Comparison of ENCODE assay signal across 8 cellular contexts in genomic region chr14:21557084-21557901, GRCh38. TPM values are rescaled to one million over a fixed set of nuclear protein-coding genes. Genes with fewer than 3 reads are reported as not detected.
DNase-seq lines count a peak whose midpoint lies in the region; ATAC-seq, FAIRE-seq and TF ChIP-seq lines count a peak whose summit lies in the region.

No MANE protein-coding gene starts in this region.

- FAIRE-seq in islet of Langerhans (lab: Jason Lieb, UNC), result peak; percentile 95

- CTCF ChIA-PET in WTC11 (lab: Charles Lee), result interaction anchor here (0.6 to 4.4 kb wide), 15 partner anchors 10 to 1637 kb away, joined by 3 to 60 read pairs (median 5); partner anchors contain the start of genes CHD8, METTL3, RAB2B and SALL2

- in situ Hi-C loops in HAP-1 (cut with MboI; ENCODE audit: low sequenced_read_pairs), result no loop called here

- ATAC-seq in WTC11, result peak; percentile 89
- ATAC-seq in HG02973 (IDR thresholded peaks at IDR 0.05; ENCODE audit: unreplicated experiment), result no peak

- no peaks in the 10 kb centered on the region for H3K27me3 ChIP-seq in HAP-1 (ENCODE audit: low read depth)

- no peaks in the 10 kb centered on the region for H3K27me3 Mint-ChIP-seq in WTC11 (ENCODE audit: low read depth)

- H3K4me3 Mint-ChIP-seq in WTC11, result peak overlapping the region; percentile 51

- no peaks in the 10 kb centered on the region; the same call in 1 of the 2 replicates for H3K9me3 ChIP-seq in HAP-1

- peak; percentile 74 for TF ChIP-seq CTCF in WTC11 (IDR thresholded peaks at IDR 0.05)

- H3K36me3 Mint-ChIP-seq in WTC11, result no peaks in the 10 kb centered on the region

- H3K9me3 Mint-ChIP-seq in WTC11, result no peaks in the 10 kb centered on the region

- DNase-seq in AG20443 (ENCODE audit: low spot score), result peak; percentile 79
- peak; percentile 90 to 96 for DNase-seq in HAP-1 (ENCODE audit: low spot score in 2 of 2)
- DNase-seq in NCI-H2196 (lab: John Stamatoyannopoulos, UW; ENCODE audit: unreplicated experiment), result peak; percentile 94
- DNase-seq in WTC11 (ENCODE audit: low spot score), result peak; percentile 86
- DNase-seq in central memory CD4-positive, alpha-beta T cell, result peak; percentile 69
- peak; percentile 88 for DNase-seq in smooth muscle cell of the brain vasculature (ENCODE audit: low read depth, low spot score)

- H3K4me1 Mint-ChIP-seq in WTC11, result peaks cover 47% of the 10 kb centered on the region

- POLR2A ChIA-PET in WTC11 (lab: Charles Lee), result interaction anchor here (0.6 to 4.4 kb wide), 7 partner anchors 16 to 58 kb away, joined by 3 to 56 read pairs (median 5); partner anchors contain the start of genes METTL3 and SALL2

- H3K4me3 ChIP-seq in HAP-1, result no peak overlapping the region; the same call in 1 of the 2 replicates

- H3K27ac Mint-ChIP-seq in WTC11, result peak overlapping the region; percentile 99

- peaks cover 18% of the 10 kb centered on the region for H3K4me1 ChIP-seq in HAP-1

- H3K36me3 ChIP-seq in HAP-1 (replicated peaks), result no peaks in the 10 kb centered on the region

TF ChIP-seq in WTC11, 78 proteins besides CTCF, POLR2A, EP300 and RAD21:
- TF ChIP-seq GTF2I (CRISPR knock-in tag; conservative IDR thresholded peaks at IDR 0.05) (no peak), ZSCAN18 (CRISPR knock-in tag; IDR thresholded peaks at IDR 0.05) (no peak), AFF4 (CRISPR knock-in tag; IDR thresholded peaks at IDR 0.05; ENCODE audit: borderline replicate concordance) (0 out of 2 replicates have a peak, but pooled peaks have one; percentile 29), TEAD1 (CRISPR knock-in tag; IDR thresholded peaks at IDR 0.05) (peak; percentile 79; the same call in 1 of the 2 replicates), ZNF281 (CRISPR knock-in tag; IDR thresholded peaks at IDR 0.05) (peak; percentile 78; the same call in 1 of the 2 replicates), SP1 (CRISPR knock-in tag; conservative IDR thresholded peaks at IDR 0.05) (0 out of 2 replicates have a peak, but pooled peaks have one; percentile 38), FOXK1 (CRISPR knock-in tag; IDR thresholded peaks at IDR 0.05) (peak; percentile 46; the same call in 1 of the 2 replicates)

RNA-seq across cellular contexts. Expression of gene OR10G3, which starts 22.6 kb away (rescaled TPM):
- not detected in 3 replicates for total RNA-seq in WTC11 (2021)

RNA-seq across cellular contexts. Expression of gene SALL2, which starts 31.1 kb away (rescaled TPM):
- total RNA-seq in WTC11 (2021), result 239 to 307 TPM (median 288 TPM) in 3 replicates

RNA-seq across cellular contexts. Expression of gene METTL3, which starts 46.2 kb away (rescaled TPM):
- total RNA-seq in WTC11 (2021), result 87.2 to 93.2 TPM (median 89.5 TPM) in 3 replicates
